6 cellular contexts compared by ENCODE assay signal in the genomic region with DNA sequence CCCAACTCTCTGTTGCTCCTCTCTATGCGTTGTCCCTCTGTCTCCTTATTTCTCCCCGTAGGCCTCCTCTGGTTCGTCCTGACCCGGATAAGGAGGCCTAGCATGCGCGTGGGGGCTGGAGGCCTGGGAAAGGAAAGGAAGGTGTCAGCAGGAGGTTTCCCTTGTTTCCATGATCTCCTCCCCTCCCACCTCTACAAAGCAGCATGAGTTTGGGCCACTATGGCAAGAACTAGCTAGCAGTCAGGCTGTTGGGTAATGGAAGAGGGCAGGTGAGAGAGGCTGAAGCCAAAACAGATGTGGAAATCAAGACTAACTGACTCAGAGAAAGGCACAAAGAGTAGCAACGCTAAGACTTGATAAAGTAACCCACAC.
A peak's percentile ranks its signal among the peaks of the same experiment; 100 is the strongest.
DNase-seq lines count a peak whose midpoint lies in the region; ATAC-seq and TF ChIP-seq lines count a peak whose summit lies in the region.

No MANE protein-coding gene starts in this region.

- no peaks in the 10 kb centered on the region for H3K9me3 ChIP-seq in mucosa of stomach (ENCODE audit: control insufficient read depth, low read length)

- H3K4me3 ChIP-seq in GM12864 (ENCODE audit: low read depth, low read length) (peak overlapping the region; percentile 65), mucosa of stomach (ENCODE audit: low read length) (peak overlapping the region; percentile 41)

- H3K4me1 ChIP-seq in mucosa of stomach (ENCODE audit: control insufficient read depth, insufficient read depth, low read length), result peaks cover 20% of the 10 kb centered on the region

- DNase-seq in GM12864 (ENCODE audit: low read depth) (no peak), amniotic epithelial cell (ENCODE audit: low read depth) (peak; percentile 75), NCI-H187 treated with DMSO at 0.1 percent for 48 hours (lab: John Stamatoyannopoulos, UW) (no peak), KG1 (lab: John Stamatoyannopoulos, UW) (no peak)

- H3K9ac ChIP-seq in mucosa of stomach (ENCODE audit: low read length), result peak overlapping the region; percentile 65

- no peak for TF ChIP-seq CTCF in GM12864 (IDR thresholded peaks at IDR 0.05; ENCODE audit: low read depth, low read length, missing control alignments)

- no peak for ATAC-seq in GM21528 (IDR thresholded peaks at IDR 0.05; ENCODE audit: low FRiP score, unreplicated experiment)

- peaks cover 15% of the 10 kb centered on the region for H3K27me3 ChIP-seq in mucosa of stomach (ENCODE audit: control insufficient read depth, insufficient read depth, low read length)

- H3K36me3 ChIP-seq in mucosa of stomach (ENCODE audit: control insufficient read depth, insufficient read depth, low read length), result no peaks in the 10 kb centered on the region
